9 cellular contexts compared by ENCODE assay signal in genomic region chr3:9135930-9136525, GRCh38.
A peak's percentile ranks its signal among the peaks of the same experiment; 100 is the strongest.
DNase-seq lines count a peak whose midpoint lies in the region; ATAC-seq lines count a peak whose summit lies in the region.
"Had no signal": no experiment of that assay in that cellular context is flagged by ENCODE, and none has a peak within 500 bp of the region (broad histone marks: within the 10 kb centered on the region; RNA-seq: fewer than 3 reads in every experiment).

No MANE protein-coding gene starts in this region.

- H3K4me3 Mint-ChIP-seq in T-helper 1 cell treated with Interleukin-12 subunit alpha and Interleukin-12 subunit beta and Interleukin-4 antibody, amounts not matched to agents 30 μg/mL and 1 μg/mL, for 36 hours = peak overlapping the region; percentile 33
- H3K4me3 Mint-ChIP-seq in memory B cell = peak overlapping the region; percentile 65

- H3K27me3 ChIP-seq in subcutaneous abdominal adipose tissue (ENCODE audit: control insufficient read depth in 5 of 5, insufficient read depth in 4 of 5, low read length in 5 of 5) (peaks cover 0 to 11% (median 5%) of the 10 kb centered on the region in 5 donors), MG63 (no peaks in the 10 kb centered on the region)

- H3K9me3 ChIP-seq in subcutaneous abdominal adipose tissue (ENCODE audit: control insufficient read depth in 5 of 5, low read length in 5 of 5) (peaks cover 0 to 8% (median 5%) of the 10 kb centered on the region in 5 donors), MG63 (no peaks in the 10 kb centered on the region)
- H3K9me3 ChIP-seq: A549 had no signal

- ATAC-seq in memory B cell (ENCODE audit: low read depth) (no peak), GM21717 (IDR thresholded peaks at IDR 0.05; ENCODE audit: unreplicated experiment) (no peak)

- no peaks in the 10 kb centered on the region for H3K9me3 Mint-ChIP-seq in T-helper 1 cell treated with Interleukin-12 subunit alpha and Interleukin-12 subunit beta and Interleukin-4 antibody, amounts not matched to agents 30 μg/mL and 1 μg/mL, for 36 hours
- H3K9me3 Mint-ChIP-seq in memory B cell = peaks cover 7% of the 10 kb centered on the region

- peaks cover 0 to 8% (median 6%) of the 10 kb centered on the region in 5 donors for H3K4me1 ChIP-seq in subcutaneous abdominal adipose tissue (ENCODE audit: control insufficient read depth in 5 of 5, insufficient read depth in 5 of 5, low read length in 5 of 5)

- H3K36me3 ChIP-seq in subcutaneous abdominal adipose tissue (ENCODE audit: control insufficient read depth in 5 of 5, insufficient read depth in 5 of 5, low read length in 5 of 5) (no peaks in the 10 kb centered on the region), MG63 (no peaks in the 10 kb centered on the region)

- H3K27ac ChIP-seq in subcutaneous abdominal adipose tissue (ENCODE audit: low read depth, low read length) = no peak overlapping the region
- H3K27ac ChIP-seq: A549 had no signal

- peak overlapping the region in 3 of 5 donors; percentile 24 to 44 (median 29) for H3K4me3 ChIP-seq in subcutaneous abdominal adipose tissue (ENCODE audit: low read depth in 1 of 5, low read length in 5 of 5)
- H3K4me3 ChIP-seq in MG63 = no peak overlapping the region
- H3K4me3 ChIP-seq: A549 had no signal

- no peaks in the 10 kb centered on the region for H3K4me1 Mint-ChIP-seq in T-helper 1 cell treated with Interleukin-12 subunit alpha and Interleukin-12 subunit beta and Interleukin-4 antibody, amounts not matched to agents 30 μg/mL and 1 μg/mL, for 36 hours (ENCODE audit: low read depth)
- H3K4me1 Mint-ChIP-seq in memory B cell = no peaks in the 10 kb centered on the region

- no peak overlapping the region for H3K27ac Mint-ChIP-seq in T-helper 1 cell treated with Interleukin-12 subunit alpha and Interleukin-12 subunit beta and Interleukin-4 antibody, amounts not matched to agents 30 μg/mL and 1 μg/mL, for 36 hours
- H3K27ac Mint-ChIP-seq in memory B cell = no peak overlapping the region

- no peak overlapping the region for H3K9ac ChIP-seq in subcutaneous abdominal adipose tissue (ENCODE audit: low read length in 5 of 5)

- H3K36me3 Mint-ChIP-seq in T-helper 1 cell treated with Interleukin-12 subunit alpha and Interleukin-12 subunit beta and Interleukin-4 antibody, amounts not matched to agents 30 μg/mL and 1 μg/mL, for 36 hours (ENCODE audit: low read depth) = no peaks in the 10 kb centered on the region
- peaks cover 2% of the 10 kb centered on the region for H3K36me3 Mint-ChIP-seq in memory B cell

- peaks cover 52% of the 10 kb centered on the region for H3K27me3 Mint-ChIP-seq in T-helper 1 cell treated with Interleukin-12 subunit alpha and Interleukin-12 subunit beta and Interleukin-4 antibody, amounts not matched to agents 30 μg/mL and 1 μg/mL, for 36 hours (ENCODE audit: low read depth)
- peaks cover 18% of the 10 kb centered on the region for H3K27me3 Mint-ChIP-seq in memory B cell

- no peak for DNase-seq in T-helper 1 cell
- peak; percentile 92 for DNase-seq in ecto neural progenitor cell (ENCODE audit: low spot score)
- DNase-seq in memory B cell (ENCODE audit: low spot score in 2 of 2) = no peak
- no peak for DNase-seq in NCI-H2171 treated with DMSO at 0.1 percent for 48 hours (lab: John Stamatoyannopoulos, UW)
- DNase-seq in MG63 = no peak
